Comparison of ENCODE assay signal across 16 cellular contexts in genomic region chr10:131013281-131013680, GRCh38.
DNase-seq lines count a peak whose midpoint lies in the region; ATAC-seq lines count a peak whose summit lies in the region.
"Had no signal": no experiment of that assay in that cellular context is flagged by ENCODE, and none has a peak within 500 bp of the region (broad histone marks: within the 10 kb centered on the region; RNA-seq: fewer than 3 reads in every experiment).

No MANE protein-coding gene starts in this region.

- no peak for ATAC-seq in left colon
- ATAC-seq: A549 had no signal

- peak; percentile 7 for DNase-seq in NCI-H2196 (lab: John Stamatoyannopoulos, UW; ENCODE audit: unreplicated experiment)
- DNase-seq in NCI-H2196 treated with DMSO at 0.1 percent for 48 hours (lab: John Stamatoyannopoulos, UW; ENCODE audit: unreplicated experiment), result no peak
- peak; percentile 2 for DNase-seq in COLO668 (lab: John Stamatoyannopoulos, UW; ENCODE audit: unreplicated experiment)
- DNase-seq in RPMI8226, result peak; percentile 32
- peak; percentile 72 for DNase-seq in mesenteric fat pad (ENCODE audit: low spot score)
- no peak for DNase-seq in left colon
- DNase-seq in NCI-H2107 treated with DMSO at 0.1 percent for 48 hours (lab: John Stamatoyannopoulos, UW; ENCODE audit: unreplicated experiment), result no peak
- DNase-seq in SIG-M5 (lab: John Stamatoyannopoulos, UW), result no peak
- DNase-seq: AML-193; CD4-positive, alpha-beta T cell; DMS153; DMS79; GDM1; GOT3; H9 had no signal

- intact Hi-C loops in left colon (cut with DNase I, micrococcal nuclease), result no loop called here

Comparison
In these comparisons a context has a peak if more than half of its experiments do, and no peak if none do; other contexts are left out.
1. DNase-seq: peak in NCI-H2196 (single experiment), COLO668 (single experiment), RPMI8226 (single experiment) and mesenteric fat pad (single experiment); none in NCI-H2196 treated with DMSO at 0.1 percent for 48 hours (single experiment), left colon (0 of 2), NCI-H2107 treated with DMSO at 0.1 percent for 48 hours (single experiment) and SIG-M5 (single experiment).